ENCODE assay signal across 8 cellular contexts in genomic region chr1:150579110-150579954, GRCh38. TPM values are rescaled to one million over a fixed set of nuclear protein-coding genes. Genes with fewer than 3 reads are reported as not detected.
DNase-seq lines count a peak whose midpoint lies in the region; ATAC-seq and TF ChIP-seq lines count a peak whose summit lies in the region.

Gene MCL1 (minus strand): TSS chr1:150579610. CDS start chr1:150579530, 80 bp downstream.

- H2BK5ac ChIP-seq in IMR-90 (ENCODE audit: low read depth, low read length, poor library complexity, severe bottlenecking), result peak within 1 kb of the TSS; percentile 97

- peak within 1 kb of the TSS; percentile 72 to 99 for H4K8ac ChIP-seq in IMR-90 (ENCODE audit: low read depth in 2 of 2, low read length in 2 of 2)

- peak; percentile 99 for TF ChIP-seq POLR2A in IMR-90 (IDR thresholded peaks at IDR 0.05; ENCODE audit: low read depth, low read length)

- no TSS peak for BruUV-seq in IMR-90 (replicated peaks; lab: Mats Ljungman, UMichigan)

- H3K79me1 ChIP-seq in IMR-90 (ENCODE audit: low read depth in 1 of 2, low read length in 2 of 2), result peaks cover 11 to 20% of the 10 kb centered on the region in 2 experiments; a peak in 3 of 4 replicates

- H3K4me3 ChIP-seq in IMR-90 (ENCODE audit: insufficient read depth, low read depth, low read length), result peak within 1 kb of the TSS; percentile 93
- peak within 1 kb of the TSS; percentile 98 for H3K4me3 ChIP-seq in epithelial cell of esophagus (ENCODE audit: low read length)
- H3K4me3 ChIP-seq in mucosa of descending colon, result peak within 1 kb of the TSS; percentile 94

- peak within 1 kb of the TSS; percentile 88 for H2BK120ac ChIP-seq in IMR-90 (ENCODE audit: low read depth, low read length)

- peak within 1 kb of the TSS; percentile 100 for H3K23ac ChIP-seq in IMR-90 (ENCODE audit: low read depth, low read length)

- H3K18ac ChIP-seq in IMR-90 (ENCODE audit: low read depth, low read length), result peak within 1 kb of the TSS; percentile 93

- H3K36me3 ChIP-seq in IMR-90 (ENCODE audit: control insufficient read depth, insufficient read depth, low read length), result peaks cover 35% of the 10 kb centered on the region
- H3K36me3 ChIP-seq in mucosa of descending colon (ENCODE audit: low read depth), result no peaks in the 10 kb centered on the region

- peak within 1 kb of the TSS; percentile 93 for H3K9ac ChIP-seq in IMR-90 (ENCODE audit: low read depth, low read length)

- H3K56ac ChIP-seq in IMR-90 (ENCODE audit: extremely low read depth, insufficient read depth, low read length), result peak within 1 kb of the TSS; percentile 99

- peak within 1 kb of the TSS; percentile 95 for H3K27ac ChIP-seq in IMR-90 (ENCODE audit: insufficient read depth, low read length)

- H2AK5ac ChIP-seq in IMR-90 (ENCODE audit: low read depth, low read length), result peak within 1 kb of the TSS; percentile 97

- peak within 1 kb of the TSS; percentile 61 for H2BK15ac ChIP-seq in IMR-90 (ENCODE audit: low read depth, low read length)

- H2AFZ ChIP-seq in IMR-90 (replicated peaks; ENCODE audit: low read length, poor library complexity), result peak within 1 kb of the TSS; percentile 89

- CTCF ChIA-PET in IMR-90 (lab: Yijun Ruan, JAX), result interaction anchor here (1.0 to 3.4 kb wide), 4 partner anchors 15 to 41 kb away, joined by 3 to 8 read pairs (median 5); no protein-coding TSS in a partner anchor

- peaks cover 6% of the 10 kb centered on the region; the same call in 1 of the 2 replicates for H3K9me1 ChIP-seq in IMR-90 (ENCODE audit: insufficient read depth, low read length)

- peak within 1 kb of the TSS; percentile 99 for H3K4me2 ChIP-seq in IMR-90 (ENCODE audit: low read depth, low read length)

- DNase-seq in DMS 273 (lab: John Stamatoyannopoulos, UW; ENCODE audit: unreplicated experiment) (peak; percentile 100), IMR-90 (peak; percentile 96), OCI-M2 (lab: John Stamatoyannopoulos, UW; ENCODE audit: unreplicated experiment) (peak; percentile 42), activated T-cell treated with anti-CD3 and anti-CD28 coated beads for 4 hours (peak; percentile 73), epithelial cell of esophagus (ENCODE audit: low read depth) (peak; percentile 95), mucosa of descending colon (peak; percentile 91 to 96 (median 92))
- peak; percentile 80 to 82 for DNase-seq in stimulated activated CD8-positive, alpha-beta memory T cell treated with anti-CD3 and anti-CD28 coated beads, Interleukin-4, amount 100 ng/mL, for 1 hour (ENCODE audit: low read depth in 2 of 2, low spot score in 1 of 2)

- peak within 1 kb of the TSS; percentile 100 for H3K4ac ChIP-seq in IMR-90 (ENCODE audit: low read depth, low read length)

- peak; percentile 27; the same call in 1 of the 2 replicates for TF ChIP-seq RAD21 in IMR-90 (IDR thresholded peaks at IDR 0.05; ENCODE audit: low read length)

- dilution Hi-C loops in IMR-90 (cut with HindIII; ENCODE audit: low sequenced_read_pairs, unreplicated experiment), result no loop called here

- H2AK9ac ChIP-seq in IMR-90 (replicated peaks; ENCODE audit: low read depth, low read length, poor library complexity), result peak within 1 kb of the TSS; percentile 99

- POLR2A ChIA-PET in IMR-90 (lab: Charles Lee; ENCODE audit: unreplicated experiment), result interaction anchor here (0.5 to 1.6 kb wide), 24 partner anchors 8 to 429 kb away, joined by 3 to 24 read pairs (median 4); partner anchors contain the start of genes ENSA and PRUNE1

- H2BK20ac ChIP-seq in IMR-90 (ENCODE audit: low read depth, low read length), result peak within 1 kb of the TSS; percentile 47; the same call in 1 of the 2 replicates

- H3K14ac ChIP-seq in IMR-90 (replicated peaks; ENCODE audit: low read depth, low read length), result peak within 1 kb of the TSS; percentile 100

- ATAC-seq in GM21526 (IDR thresholded peaks at IDR 0.05; ENCODE audit: low FRiP score, unreplicated experiment), result peak; percentile 85
- peak; percentile 80 for ATAC-seq in IMR-90 (ENCODE audit: low read depth)
- ATAC-seq in mucosa of descending colon, result peak; percentile 88

- H3K9me3 ChIP-seq in IMR-90 (ENCODE audit: control insufficient read depth, insufficient read depth, low read length) (no peaks in the 10 kb centered on the region), mucosa of descending colon (no peaks in the 10 kb centered on the region)

- H4K91ac ChIP-seq in IMR-90 (ENCODE audit: insufficient read depth, low read depth, low read length), result peak within 1 kb of the TSS; percentile 97

- peaks cover 51% of the 10 kb centered on the region for H4K20me1 ChIP-seq in IMR-90 (ENCODE audit: insufficient read depth, low read length)

- WGBS in IMR-90 (ENCODE audit: extremely low coverage in 2 of 2, insufficient read length in 1 of 2), 2 experiments, result 1% methylated on average over 22 of the region's 94 CpGs; no CpG with 5 or more reads in 1 of the 2 experiments

- in situ Hi-C loops in IMR-90 (cut with MboI; ENCODE audit: low sequenced_read_pairs), result loop anchor here (5.0 kb wide), 1 partner anchor 33 kb away; no protein-coding TSS in a partner anchor

- H3K4me1 ChIP-seq in IMR-90 (ENCODE audit: control insufficient read depth, insufficient read depth, low read length), result peaks cover 8% of the 10 kb centered on the region
- H3K4me1 ChIP-seq in mucosa of descending colon (ENCODE audit: low read depth), result peaks cover 14% of the 10 kb centered on the region

- TF ChIP-seq CTCF in IMR-90 (conservative IDR thresholded peaks at IDR 0.05; ENCODE audit: low read depth, low read length), result 0 out of 2 replicates have a peak, but pooled peaks have one; percentile 16
- no peak for TF ChIP-seq CTCF in epithelial cell of esophagus (IDR thresholded peaks at IDR 0.05; ENCODE audit: insufficient read depth, low read depth, low read length, missing control alignments)
- no peak for TF ChIP-seq CTCF in mucosa of descending colon (IDR thresholded peaks at IDR 0.05)

- intact Hi-C loops in IMR-90 (cut with micrococcal nuclease) (loop anchor here (2.0 kb wide), 2 partner anchors 31 to 233 kb away; no protein-coding TSS in a partner anchor), mucosa of descending colon (cut with DNase I, micrococcal nuclease) (loop anchor here in 1 of 2 donors (5.0 kb wide), 1 partner anchor 43 kb away; no protein-coding TSS in a partner anchor)

- no peaks in the 10 kb centered on the region for H3K27me3 ChIP-seq in IMR-90 (ENCODE audit: control insufficient read depth, insufficient read depth, low read length)

- H4K5ac ChIP-seq in IMR-90 (ENCODE audit: low read depth, low read length), result peak within 1 kb of the TSS; percentile 92

TF ChIP-seq in IMR-90, 13 proteins besides CTCF, POLR2A, EP300 and RAD21:
- TF ChIP-seq CHD1 (IDR thresholded peaks at IDR 0.05; ENCODE audit: low read depth, low read length) (peak; percentile 52), USF2 (IDR thresholded peaks at IDR 0.05; ENCODE audit: low read depth, low read length) (no peak), MAZ (IDR thresholded peaks at IDR 0.05; ENCODE audit: borderline replicate concordance, low read depth, low read length) (peak; percentile 37; the same call in 1 of the 2 replicates), ELK1 (IDR thresholded peaks at IDR 0.05; ENCODE audit: borderline replicate concordance, low read depth, low read length) (peak; percentile 96), CEBPB (IDR thresholded peaks at IDR 0.05; ENCODE audit: low read depth, low read length) (0 out of 2 replicates have a peak, but pooled peaks have one; percentile 58), FOS (IDR thresholded peaks at IDR 0.05; ENCODE audit: low read depth, low read length) (peak; percentile 22; the same call in 1 of the 2 replicates), SMC3 (IDR thresholded peaks at IDR 0.05; ENCODE audit: low read depth, low read length) (peak; percentile 33; the same call in 1 of the 2 replicates), NFE2L2 (IDR thresholded peaks at IDR 0.05; ENCODE audit: low read depth, low read length) (peak; percentile 49; the same call in 1 of the 2 replicates), MAFK (IDR thresholded peaks at IDR 0.05; ENCODE audit: low read depth, low read length) (no peak), RFX5 (IDR thresholded peaks at IDR 0.05; ENCODE audit: low read depth, low read length) (no peak), BHLHE40 (IDR thresholded peaks at IDR 0.05; ENCODE audit: low read depth, low read length) (peak; percentile 29; the same call in 1 of the 2 replicates), RCOR1 (IDR thresholded peaks at IDR 0.05; ENCODE audit: insufficient replicate concordance, low read length) (no peak)

RNA-seq across cellular contexts. Expression of gene MCL1, which starts in this region (rescaled TPM):
- 142 and 212 TPM in 2 replicates for total RNA-seq in IMR-90 (2012; rRNA removed)
- polyA plus RNA-seq in IMR-90 (2012; rRNA removed), result 79.5 and 88.4 TPM in 2 replicates
- 32.7 and 42.7 TPM in 2 replicates for polyA plus RNA-seq in IMR-90 (2012; cell fraction: cytosol; rRNA removed)
- polyA plus RNA-seq in IMR-90 (2012; cell fraction: nucleus; rRNA removed; ENCODE audit: low replicate concordance), result 327 and 737 TPM in 2 replicates
- 100 to 1,000 TPM; 221 to 258 (median 236) TPM for total RNA-seq in mucosa of descending colon

Comparison
In these comparisons a context has a peak if more than half of its experiments do, and no peak if none do; other contexts are left out.
1. Peak in every context shown above with its lines: DNase-seq, ATAC-seq, H3K4me3 ChIP-seq and H3K27ac ChIP-seq.
2. DNase-seq: peak in every context shown above with its lines; median percentile 100 in DMS 273; 96 in IMR-90; 95 in epithelial cell of esophagus; 92 in mucosa of descending colon; 81 in stimulated activated CD8-positive, alpha-beta memory T cell treated with anti-CD3 and anti-CD28 coated beads, Interleukin-4, amount 100 ng/mL, for 1 hour; 73 in activated T-cell treated with anti-CD3 and anti-CD28 coated beads for 4 hours; 42 in OCI-M2.